Comparison of ENCODE assay signal across 28 cellular contexts in genomic region chr7:131687296-131687695, GRCh38.
"Had no signal": no experiment of that assay in that cellular context is flagged by ENCODE, and none has a peak within 500 bp of the region (broad histone marks: within the 10 kb centered on the region; RNA-seq: fewer than 3 reads in every experiment).

No MANE protein-coding gene starts in this region.

- H3K4me3 ChIP-seq: MG63, PC-9, SJCRH30, SK-N-MC had no signal

- H3K27ac ChIP-seq: KMS-11, PC-9, RWPE1, SJCRH30, SK-N-MC had no signal

- H3K9me3 ChIP-seq: MG63, SJCRH30 had no signal

- H3K9ac ChIP-seq: KMS-11 had no signal

- H3K27me3 ChIP-seq: SJCRH30 had no signal

- H2AFZ ChIP-seq: PC-9 had no signal

- H3K36me3 ChIP-seq: MG63, SJCRH30 had no signal

- DNase-seq: KBM-7, MG63, NCI-H1048, NCI-H1092 treated with DMSO at 0.1 percent for 48 hours, NCI-H1105 treated with DMSO at 0.1 percent for 48 hours, NCI-H1417, NCI-H1436, NCI-H146, NCI-H1694, NCI-H187, NCI-H1930, NCI-H2029 treated with DMSO at 0.1 percent for 48 hours, NCI-H2081 treated with DMSO at 0.1 percent for 48 hours, NCI-H2107, NCI-H2171, NCI-H226, NCI-H446 treated with DMSO at 0.1 percent for 48 hours, NCI-H510A, NCI-H524, NCI-H526, NCI-H774, PC-9, SHP77, SIG-M5, SJCRH30 had no signal

- H3K4me2 ChIP-seq: KMS-11, PC-9 had no signal
